13 cellular contexts compared by ENCODE assay signal in genomic region chr7:151507806-151508205, GRCh38. TPM values are rescaled to one million over a fixed set of nuclear protein-coding genes. Genes with fewer than 3 reads are reported as not detected.
DNase-seq lines count a peak whose midpoint lies in the region; ATAC-seq and TF ChIP-seq lines count a peak whose summit lies in the region.
"Had no signal": no experiment of that assay in that cellular context is flagged by ENCODE, and none has a peak within 500 bp of the region (broad histone marks: within the 10 kb centered on the region; RNA-seq: fewer than 3 reads in every experiment).

No MANE protein-coding gene starts in this region.

- intact Hi-C loops in esophagus muscularis mucosa (cut with DNase I), result no loop called here

- ATAC-seq in GM23338, result no peak
- no peak for ATAC-seq in GM18858 (IDR thresholded peaks at IDR 0.05; ENCODE audit: unreplicated experiment)
- ATAC-seq in HG02588 (IDR thresholded peaks at IDR 0.05; ENCODE audit: unreplicated experiment), result no peak

- no peaks in the 10 kb centered on the region for H3K9me3 Mint-ChIP-seq in GM23338
- no peaks in the 10 kb centered on the region for H3K9me3 Mint-ChIP-seq in chondrocyte (ENCODE audit: low read depth)
- no peaks in the 10 kb centered on the region for H3K9me3 Mint-ChIP-seq in progenitor cell of endocrine pancreas (ENCODE audit: low read depth)

- H3K4me2 ChIP-seq in GM23338, result peak overlapping the region; percentile 52

- no peak overlapping the region for H2AFZ ChIP-seq in GM23338

- H3K36me3 Mint-ChIP-seq in GM23338 (ENCODE audit: low read depth), result no peaks in the 10 kb centered on the region
- H3K36me3 Mint-ChIP-seq in chondrocyte (ENCODE audit: low read depth), result no peaks in the 10 kb centered on the region
- H3K36me3 Mint-ChIP-seq in progenitor cell of endocrine pancreas (ENCODE audit: insufficient read depth), result peaks cover 1% of the 10 kb centered on the region

- H3K4me1 Mint-ChIP-seq in GM23338 (peaks cover 78% of the 10 kb centered on the region), chondrocyte (ENCODE audit: low read depth) (peaks cover 73% of the 10 kb centered on the region), progenitor cell of endocrine pancreas (ENCODE audit: low read depth) (peaks cover 24% of the 10 kb centered on the region)

- H3K4me1 ChIP-seq in GM23338 (ENCODE audit: insufficient read depth), result peaks cover 88% of the 10 kb centered on the region
- H3K4me1 ChIP-seq in esophagus muscularis mucosa, result peaks cover 78 to 97% (median 96%) of the 10 kb centered on the region in 4 donors

- H3K9me2 ChIP-seq in GM23338 (ENCODE audit: insufficient read depth), result no peaks in the 10 kb centered on the region

- no peak overlapping the region for H3K27ac ChIP-seq in GM23338 (ENCODE audit: low read depth)
- H3K27ac ChIP-seq in esophagus muscularis mucosa (replicated peaks in 1 of 4), result peak overlapping the region; percentile 47 to 97 (median 66)
- H3K27ac ChIP-seq: BLaER1 treated with 17β-estradiol and CSF1 and Interleukin-3, amounts not matched to agents 10 nM and 100 nM had no signal

- H3K27me3 Mint-ChIP-seq in GM23338 (ENCODE audit: insufficient read depth, low read depth, poor library complexity) (peaks cover 4% of the 10 kb centered on the region), chondrocyte (ENCODE audit: low read depth) (no peaks in the 10 kb centered on the region), progenitor cell of endocrine pancreas (no peaks in the 10 kb centered on the region)
- H3K27me3 Mint-ChIP-seq: CD4-positive, CD25-positive, alpha-beta regulatory T cell had no signal

- peaks cover 90% of the 10 kb centered on the region for H4K20me1 ChIP-seq in GM23338 (replicated peaks; ENCODE audit: insufficient read depth)

- H3K27ac Mint-ChIP-seq in GM23338 (no peak overlapping the region), chondrocyte (ENCODE audit: unreplicated experiment) (peak overlapping the region; percentile 51), progenitor cell of endocrine pancreas (peak overlapping the region; percentile 63)

- H3K79me2 ChIP-seq in GM23338 (replicated peaks; ENCODE audit: insufficient read depth), result peaks cover 100% of the 10 kb centered on the region

- no peaks in the 10 kb centered on the region for H3K9me3 ChIP-seq in esophagus muscularis mucosa

- TF ChIP-seq POLR2A in esophagus muscularis mucosa (IDR thresholded peaks at IDR 0.05; ENCODE audit: low read depth), result no peak

- no peak overlapping the region for H3K4me3 Mint-ChIP-seq in GM23338
- H3K4me3 Mint-ChIP-seq in chondrocyte (ENCODE audit: unreplicated experiment), result no peak overlapping the region
- H3K4me3 Mint-ChIP-seq in progenitor cell of endocrine pancreas (ENCODE audit: low read depth), result no peak overlapping the region

- no peak overlapping the region for H3K4me3 ChIP-seq in GM23338
- H3K4me3 ChIP-seq in esophagus muscularis mucosa, result no peak overlapping the region
- H3K4me3 ChIP-seq: BLaER1 treated with 17β-estradiol and CSF1 and Interleukin-3, amounts not matched to agents 10 nM and 100 nM had no signal

- TF ChIP-seq CTCF in GM23338 (conservative IDR thresholded peaks at IDR 0.05; ENCODE audit: low read depth in 2 of 2) (no peak), chondrocyte (IDR thresholded peaks at IDR 0.05) (no peak), esophagus muscularis mucosa (IDR thresholded peaks at IDR 0.05) (no peak), progenitor cell of endocrine pancreas (IDR thresholded peaks at IDR 0.05; ENCODE audit: unreplicated experiment) (no peak)

- no peaks in the 10 kb centered on the region for H3K27me3 ChIP-seq in GM23338 (ENCODE audit: insufficient read depth)
- H3K27me3 ChIP-seq in esophagus muscularis mucosa, result no peaks in the 10 kb centered on the region
- H3K27me3 ChIP-seq: BLaER1 treated with 17β-estradiol and CSF1 and Interleukin-3, amounts not matched to agents 10 nM and 100 nM had no signal

- DNase-seq in GM23338 (ENCODE audit: low spot score) (no peak), chondrocyte (ENCODE audit: low spot score) (no peak), esophagus muscularis mucosa (ENCODE audit: extremely low spot score) (no peak), progenitor cell of endocrine pancreas (ENCODE audit: low spot score, unreplicated experiment) (no peak), RKO (ENCODE audit: low spot score) (no peak), NCI-H345 (lab: John Stamatoyannopoulos, UW) (no peak)
- DNase-seq: 8988T, GF-D8, IMR-90 had no signal

- H3F3A ChIP-seq in GM23338 (replicated peaks; ENCODE audit: low read depth), result no peaks in the 10 kb centered on the region

- TF ChIP-seq EP300 in esophagus muscularis mucosa (IDR thresholded peaks at IDR 0.05), result no peak

- H3K36me3 ChIP-seq in GM23338 (ENCODE audit: insufficient read depth) (no peaks in the 10 kb centered on the region), esophagus muscularis mucosa (no peaks in the 10 kb centered on the region)

- WGBS in esophagus muscularis mucosa, result 69% methylated on average over 2 of the region's 2 CpGs

TF ChIP-seq in GM23338, 12 proteins besides CTCF, POLR2A, EP300 and RAD21 (continues in another document):
- TF ChIP-seq STAT1 (IDR thresholded peaks at IDR 0.05; ENCODE audit: unreplicated experiment) (no peak), EZH2phosphoT487 (IDR thresholded peaks at IDR 0.05; ENCODE audit: unreplicated experiment) (no peak), ZNF114 (CRISPR knock-in tag; IDR thresholded peaks at IDR 0.05) (no peak)
- TF ChIP-seq, protein P1, sequence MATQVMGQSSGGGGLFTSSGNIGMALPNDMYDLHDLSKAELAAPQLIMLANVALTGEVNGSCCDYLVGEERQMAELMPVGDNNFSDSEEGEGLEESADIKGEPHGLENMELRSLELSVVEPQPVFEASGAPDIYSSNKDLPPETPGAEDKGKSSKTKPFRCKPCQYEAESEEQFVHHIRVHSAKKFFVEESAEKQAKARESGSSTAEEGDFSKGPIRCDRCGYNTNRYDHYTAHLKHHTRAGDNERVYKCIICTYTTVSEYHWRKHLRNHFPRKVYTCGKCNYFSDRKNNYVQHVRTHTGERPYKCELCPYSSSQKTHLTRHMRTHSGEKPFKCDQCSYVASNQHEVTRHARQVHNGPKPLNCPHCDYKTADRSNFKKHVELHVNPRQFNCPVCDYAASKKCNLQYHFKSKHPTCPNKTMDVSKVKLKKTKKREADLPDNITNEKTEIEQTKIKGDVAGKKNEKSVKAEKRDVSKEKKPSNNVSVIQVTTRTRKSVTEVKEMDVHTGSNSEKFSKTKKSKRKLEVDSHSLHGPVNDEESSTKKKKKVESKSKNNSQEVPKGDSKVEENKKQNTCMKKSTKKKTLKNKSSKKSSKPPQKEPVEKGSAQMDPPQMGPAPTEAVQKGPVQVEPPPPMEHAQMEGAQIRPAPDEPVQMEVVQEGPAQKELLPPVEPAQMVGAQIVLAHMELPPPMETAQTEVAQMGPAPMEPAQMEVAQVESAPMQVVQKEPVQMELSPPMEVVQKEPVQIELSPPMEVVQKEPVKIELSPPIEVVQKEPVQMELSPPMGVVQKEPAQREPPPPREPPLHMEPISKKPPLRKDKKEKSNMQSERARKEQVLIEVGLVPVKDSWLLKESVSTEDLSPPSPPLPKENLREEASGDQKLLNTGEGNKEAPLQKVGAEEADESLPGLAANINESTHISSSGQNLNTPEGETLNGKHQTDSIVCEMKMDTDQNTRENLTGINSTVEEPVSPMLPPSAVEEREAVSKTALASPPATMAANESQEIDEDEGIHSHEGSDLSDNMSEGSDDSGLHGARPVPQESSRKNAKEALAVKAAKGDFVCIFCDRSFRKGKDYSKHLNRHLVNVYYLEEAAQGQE (IDR thresholded peaks at IDR 0.05; ENCODE audit: unreplicated experiment), result no peak
- TF ChIP-seq, protein P2, sequence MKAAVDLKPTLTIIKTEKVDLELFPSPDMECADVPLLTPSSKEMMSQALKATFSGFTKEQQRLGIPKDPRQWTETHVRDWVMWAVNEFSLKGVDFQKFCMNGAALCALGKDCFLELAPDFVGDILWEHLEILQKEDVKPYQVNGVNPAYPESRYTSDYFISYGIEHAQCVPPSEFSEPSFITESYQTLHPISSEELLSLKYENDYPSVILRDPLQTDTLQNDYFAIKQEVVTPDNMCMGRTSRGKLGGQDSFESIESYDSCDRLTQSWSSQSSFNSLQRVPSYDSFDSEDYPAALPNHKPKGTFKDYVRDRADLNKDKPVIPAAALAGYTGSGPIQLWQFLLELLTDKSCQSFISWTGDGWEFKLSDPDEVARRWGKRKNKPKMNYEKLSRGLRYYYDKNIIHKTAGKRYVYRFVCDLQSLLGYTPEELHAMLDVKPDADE (IDR thresholded peaks at IDR 0.05), result no peak

RNA-seq across cellular contexts. Expression of gene RHEB, which starts 11.9 kb away (rescaled TPM):
- total RNA-seq in GM23338 (2014; rRNA removed; shearing (Covaris generic)), result 94.0 and 101 TPM in 2 replicates
- polyA plus RNA-seq in GM23338 (2016; fragmentation: Nextera tagmentation; extraction: Ambion mirVana), result 209 and 239 TPM in 2 replicates
- total RNA-seq in chondrocyte (111 to 126 TPM (median 123 TPM) in 3 replicates), esophagus muscularis mucosa (100 to 1,000 TPM in 3 of 4 donors, 10 to 100 TPM in 1; 98.5 to 187 (median 163) TPM), progenitor cell of endocrine pancreas (71.7 and 78.8 TPM in 2 replicates)
